Comparison of ENCODE assay signal across 10 cellular contexts in genomic region chr1:32988665-32989064, GRCh38. TPM values are rescaled to one million over a fixed set of nuclear protein-coding genes. Genes with fewer than 3 reads are reported as not detected.
A peak's percentile ranks its signal among the peaks of the same experiment; 100 is the strongest.
DNase-seq lines count a peak whose midpoint lies in the region; ATAC-seq, FAIRE-seq and TF ChIP-seq lines count a peak whose summit lies in the region.
"Had no signal": no experiment of that assay in that cellular context is flagged by ENCODE, and none has a peak within 500 bp of the region (broad histone marks: within the 10 kb centered on the region; RNA-seq: fewer than 3 reads in every experiment).

No MANE protein-coding gene starts in this region.

- intact Hi-C loops in activated B cell treated with CpG ODN at 0.5 μM for 24 hours (cut with micrococcal nuclease): no loop called here

- no peaks in the 10 kb centered on the region for H3K36me3 Mint-ChIP-seq in activated B cell treated with CpG ODN at 0.5 μM for 24 hours (ENCODE audit: low read depth)

- FAIRE-seq in GM12891 (lab: Jason Lieb, UNC): no peak
- FAIRE-seq: H1 had no signal

- no peak overlapping the region for H3K4me3 Mint-ChIP-seq in activated B cell treated with CpG ODN at 0.5 μM for 24 hours

- TF ChIP-seq CTCF in activated B cell treated with CpG ODN at 0.5 μM for 24 hours (IDR thresholded peaks at IDR 0.05) (no peak), fibroblast of pulmonary artery (IDR thresholded peaks at IDR 0.05; ENCODE audit: low read length, missing control alignments) (no peak), GM10248 (IDR thresholded peaks at IDR 0.05; ENCODE audit: control extremely low read depth, extremely low read depth, low read depth, missing control alignments) (no peak)

- no peaks in the 10 kb centered on the region for H3K27me3 Mint-ChIP-seq in activated B cell treated with CpG ODN at 0.5 μM for 24 hours

- no peak for ATAC-seq in activated B cell treated with CpG ODN at 0.5 μM for 24 hours (ENCODE audit: low read depth)
- no peak for ATAC-seq in GM19035 (IDR thresholded peaks at IDR 0.05; ENCODE audit: unreplicated experiment)

- peak overlapping the region; percentile 65 for H3K27ac Mint-ChIP-seq in activated B cell treated with CpG ODN at 0.5 μM for 24 hours

- no peak for TF ChIP-seq POLR2A in GM12891 (IDR thresholded peaks at IDR 0.05; ENCODE audit: low read depth, low read length)

- H3K4me3 ChIP-seq in fibroblast of pulmonary artery (replicated peaks; ENCODE audit: low read depth, low read length) (no peak overlapping the region), skeletal muscle cell (ENCODE audit: low read depth, low read length) (no peak overlapping the region)

- POLR2A ChIA-PET in activated B cell treated with CpG ODN at 0.5 μM for 24 hours (lab: Charles Lee): interaction anchor here (1.1 kb wide), 1 partner anchor 24 kb away, joined by 5 read pairs; the partner anchor contains the start of gene RNF19B
- POLR2A ChIA-PET in GM10248 (lab: Yijun Ruan, JAX): no interaction called here

- peaks cover 67% of the 10 kb centered on the region for H3K4me1 Mint-ChIP-seq in activated B cell treated with CpG ODN at 0.5 μM for 24 hours

- DNase-seq in GM04503 (ENCODE audit: low read depth) (peak; percentile 51), activated B cell treated with CpG ODN at 0.5 μM for 24 hours (no peak), fibroblast of pulmonary artery (ENCODE audit: low read depth) (peak; percentile 83), skeletal muscle cell (ENCODE audit: low read depth) (peak; percentile 66), GM10248 (ENCODE audit: extremely low spot score) (no peak), GM12891 (ENCODE audit: insufficient read length, low spot score) (no peak), hypothalamus (lab: John Stamatoyannopoulos, UW) (no peak)
- DNase-seq: activated effector memory CD4-positive, alpha-beta T cell treated with Interleukin-2 at 50 U/mL for 16 hours had no signal

- H3K9me3 Mint-ChIP-seq in activated B cell treated with CpG ODN at 0.5 μM for 24 hours: no peaks in the 10 kb centered on the region

- CTCF ChIA-PET in activated B cell treated with CpG ODN at 0.5 μM for 24 hours (lab: Charles Lee): interaction anchor here (1.2 kb wide), 1 partner anchor 19 kb away, joined by 3 read pairs; no protein-coding TSS in a partner anchor
- CTCF ChIA-PET in GM10248 (lab: Yijun Ruan, JAX): interaction anchor here (0.8 to 4.1 kb wide), 3 partner anchors 10 to 66 kb away, joined by 3 to 11 read pairs (median 6); no protein-coding TSS in a partner anchor

TF ChIP-seq in GM12891, 5 proteins besides CTCF, POLR2A, EP300 and RAD21:
- no peak for TF ChIP-seq TAF1 (IDR thresholded peaks at IDR 0.05; ENCODE audit: low read depth, low read length)
- no peak for TF ChIP-seq POLR2AphosphoS5 (IDR thresholded peaks at IDR 0.05; ENCODE audit: low read depth, low read length)
- no peak for TF ChIP-seq PAX5 (IDR thresholded peaks at IDR 0.05; ENCODE audit: insufficient read depth, low read length, severe bottlenecking)
- TF ChIP-seq SPI1 (IDR thresholded peaks at IDR 0.05; ENCODE audit: low read depth, low read length): no peak
- TF ChIP-seq POU2F2 (IDR thresholded peaks at IDR 0.05; ENCODE audit: low read depth, low read length): no peak

RNA-seq across cellular contexts. Expression of gene RNF19B, which starts 24.1 kb away (rescaled TPM):
- 22.7 and 23.6 TPM in 2 replicates for total RNA-seq in activated B cell treated with CpG ODN at 0.5 μM for 24 hours
- polyA plus RNA-seq in GM12891 (2012; ENCODE audit: low read depth, missing spikeins): 19.3 TPM

RNA-seq across cellular contexts. Expression of gene AK2, which starts 48.0 kb away (rescaled TPM):
- 156 and 162 TPM in 2 replicates for total RNA-seq in activated B cell treated with CpG ODN at 0.5 μM for 24 hours
- 196 TPM for polyA plus RNA-seq in GM12891 (2012; ENCODE audit: low read depth, missing spikeins)

Comparison
In these comparisons a context has a peak if more than half of its experiments do, and no peak if none do; other contexts are left out.
1. DNase-seq: peak in GM04503 (single experiment), fibroblast of pulmonary artery (single experiment) and skeletal muscle cell (single experiment); none in activated B cell treated with CpG ODN at 0.5 μM for 24 hours (single experiment), GM10248 (single experiment), GM12891 (single experiment) and hypothalamus (0 of 51).